ENCODE assay signal across 1 cellular context in genomic region chr6:89917801-89918366, GRCh38.
TF ChIP-seq lines count a peak whose summit lies in the region.

No MANE protein-coding gene starts in this region.

TF ChIP-seq in IMR-90, 13 proteins besides CTCF, POLR2A, EP300 and RAD21 (continued from another document):
- TF ChIP-seq NFE2L2 (IDR thresholded peaks at IDR 0.05; ENCODE audit: low read depth, low read length) (no peak), CHD1 (IDR thresholded peaks at IDR 0.05; ENCODE audit: low read depth, low read length) (no peak), CEBPB (IDR thresholded peaks at IDR 0.05; ENCODE audit: low read depth, low read length) (no peak), MAZ (IDR thresholded peaks at IDR 0.05; ENCODE audit: borderline replicate concordance, low read depth, low read length) (no peak), RCOR1 (IDR thresholded peaks at IDR 0.05; ENCODE audit: insufficient replicate concordance, low read length) (no peak), FOS (IDR thresholded peaks at IDR 0.05; ENCODE audit: low read depth, low read length) (no peak), SMC3 (IDR thresholded peaks at IDR 0.05; ENCODE audit: low read depth, low read length) (no peak)
